ENCODE assay signal across 8 cellular contexts in the genomic region with DNA sequence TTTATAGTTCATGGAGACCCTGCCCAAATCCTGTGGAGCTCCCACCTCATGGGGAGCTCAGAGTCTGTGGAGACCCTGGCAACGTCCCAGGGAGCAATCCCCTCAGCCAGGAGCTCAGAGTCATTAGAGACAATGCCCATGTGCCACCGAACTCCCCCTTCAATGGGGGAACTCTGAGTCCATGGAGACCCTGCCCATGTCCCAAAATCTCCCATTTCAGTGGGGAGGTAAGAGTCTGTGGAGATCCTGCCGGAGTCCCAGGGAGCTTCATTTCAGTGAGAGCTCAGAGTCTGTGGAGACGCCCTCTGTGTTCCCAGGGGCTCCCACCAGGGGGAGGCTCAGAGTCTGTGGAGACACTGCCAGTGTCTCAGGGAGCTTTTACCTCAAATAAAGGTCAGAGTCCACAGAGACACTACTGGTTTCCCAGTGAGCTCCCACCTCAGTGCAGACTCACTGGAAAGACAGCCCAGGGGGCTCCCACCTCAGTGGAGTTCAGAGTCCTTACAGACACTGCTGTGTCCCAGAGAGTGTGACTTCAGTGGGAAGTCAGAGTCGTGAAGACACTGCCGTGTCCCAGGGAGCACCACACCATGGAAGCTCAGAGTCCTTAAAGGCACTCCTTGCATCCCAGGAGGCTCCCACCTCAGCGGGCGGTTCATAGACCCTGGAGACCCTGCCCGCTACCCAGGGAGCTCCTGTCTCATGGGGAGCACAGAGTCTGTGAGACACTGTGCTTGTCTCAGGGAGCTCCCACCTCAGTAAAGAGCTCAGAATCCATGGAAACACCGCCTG. TPM values are rescaled to one million over a fixed set of nuclear protein-coding genes. Genes with fewer than 3 reads are reported as not detected.
DNase-seq lines count a peak whose midpoint lies in the region; ATAC-seq, FAIRE-seq and TF ChIP-seq lines count a peak whose summit lies in the region.

No MANE protein-coding gene starts in this region.

- TF ChIP-seq CTCF in astrocyte (IDR thresholded peaks at IDR 0.05; ENCODE audit: insufficient read depth, low read depth, low read length) (peak; percentile 36), left lung (IDR thresholded peaks at IDR 0.05) (peak in 1 of 2 donors; percentile 60)

- H3K27me3 ChIP-seq in astrocyte (ENCODE audit: insufficient read depth, low read length) (no peaks in the 10 kb centered on the region), left lung (no peaks in the 10 kb centered on the region)

- H3K4me1 ChIP-seq in astrocyte (ENCODE audit: insufficient read depth, low read length) (peaks cover 3% of the 10 kb centered on the region), left lung (peaks cover 6 to 50% of the 10 kb centered on the region in 2 donors)

- no peak overlapping the region for H3K27ac ChIP-seq in astrocyte (ENCODE audit: low read depth, low read length)
- H3K27ac ChIP-seq in left lung, result no peak overlapping the region

- no peak for FAIRE-seq in astrocyte (lab: Jason Lieb, UNC)

- H3K4me1 Mint-ChIP-seq in astrocyte (ENCODE audit: low read depth, unreplicated experiment), result peaks cover 3% of the 10 kb centered on the region

- H3K9me3 ChIP-seq in astrocyte (ENCODE audit: insufficient read depth, low read depth, low read length), result no peaks in the 10 kb centered on the region
- no peaks in the 10 kb centered on the region for H3K9me3 ChIP-seq in left lung

- no peak overlapping the region for H3K9ac ChIP-seq in astrocyte (ENCODE audit: low read length)

- no peaks in the 10 kb centered on the region for H3K36me3 ChIP-seq in astrocyte (ENCODE audit: insufficient read depth, low read length)
- peaks cover 0 to 83% of the 10 kb centered on the region in 2 donors for H3K36me3 ChIP-seq in left lung

- H3K27me3 Mint-ChIP-seq in astrocyte (ENCODE audit: low read depth, unreplicated experiment), result peaks cover 19% of the 10 kb centered on the region

- ATAC-seq in left lung, result peak; percentile 50

- H3K4me2 ChIP-seq in astrocyte (ENCODE audit: low read length), result no peak overlapping the region

- intact Hi-C loops in left lung (cut with DNase I), result no loop called here

- H3K36me3 Mint-ChIP-seq in astrocyte (ENCODE audit: low read depth, unreplicated experiment), result peaks cover 1% of the 10 kb centered on the region

- H3K4me3 ChIP-seq in astrocyte (ENCODE audit: insufficient read depth, low read depth, low read length) (no peak overlapping the region), left lung (no peak overlapping the region)

- no peak overlapping the region for H3K27ac Mint-ChIP-seq in astrocyte (ENCODE audit: unreplicated experiment)

- DNase-seq in NCI-H82 (lab: John Stamatoyannopoulos, UW), result peak; percentile 43
- DNase-seq in NCI-H82 treated with DMSO at 0.1 percent for 48 hours (lab: John Stamatoyannopoulos, UW; ENCODE audit: unreplicated experiment), result no peak
- DNase-seq in SKM-1 (lab: John Stamatoyannopoulos, UW; ENCODE audit: unreplicated experiment), result peak; percentile 24
- no peak for DNase-seq in astrocyte (ENCODE audit: low read depth)
- DNase-seq in left lung, result peak in 1 of 2 donors; percentile 75
- DNase-seq in 8988T, result no peak
- no peak for DNase-seq in cerebellum (ENCODE audit: low spot score)
- no peak for DNase-seq in occipital lobe (lab: John Stamatoyannopoulos, UW)

- H3K4me3 Mint-ChIP-seq in astrocyte (ENCODE audit: unreplicated experiment), result no peak overlapping the region

- H2AFZ ChIP-seq in astrocyte (ENCODE audit: low read depth, low read length), result no peak overlapping the region

- H4K20me1 ChIP-seq in astrocyte (ENCODE audit: insufficient read depth, low read length), result no peaks in the 10 kb centered on the region

- H3K79me2 ChIP-seq in astrocyte (ENCODE audit: insufficient read depth, low read length), result no peaks in the 10 kb centered on the region

- H3K9me3 Mint-ChIP-seq in astrocyte (ENCODE audit: unreplicated experiment), result no peaks in the 10 kb centered on the region

RNA-seq across cellular contexts. Expression of a gene that starts 5.0 kb away (rescaled TPM):
- total RNA-seq in astrocyte, result 0.11 and 0.19 TPM in 2 replicates
- 10 to 100 TPM; 23.9 to 40.9 TPM for total RNA-seq in left lung
- total RNA-seq in cerebellum, result 0.54 TPM
- total RNA-seq in occipital lobe, result 0.47 TPM

RNA-seq across cellular contexts. Expression of a gene that starts 26.2 kb away (rescaled TPM):
- total RNA-seq in astrocyte (57.6 and 62.0 TPM in 2 replicates), left lung (10 to 100 TPM; 43.4 to 50.1 TPM), cerebellum (18.8 TPM), occipital lobe (23.4 TPM)

Comparison
In these comparisons a context has a peak if more than half of its experiments do, and no peak if none do; other contexts are left out.
1. DNase-seq: peak in NCI-H82 (single experiment) and SKM-1 (single experiment); none in NCI-H82 treated with DMSO at 0.1 percent for 48 hours (single experiment), astrocyte (single experiment), 8988T (single experiment), cerebellum (single experiment) and occipital lobe (single experiment).
2. RNA of a gene that starts 5.0 kb away (total RNA-seq): 23.9 to 40.9 TPM in left lung; 0.54 TPM in cerebellum (single experiment), 0.47 TPM in occipital lobe (single experiment) and 0.11 to 0.19 TPM in astrocyte; every median in the first group is over 10 times any median in the second.